ENCODE assay signal across 8 cellular contexts in genomic region chr11:47179655-47179991, GRCh38. TPM values are rescaled to one million over a fixed set of nuclear protein-coding genes. Genes with fewer than 3 reads are reported as not detected.
A peak's percentile ranks its signal among the peaks of the same experiment; 100 is the strongest.
DNase-seq lines count a peak whose midpoint lies in the region; ATAC-seq and TF ChIP-seq lines count a peak whose summit lies in the region.

No MANE protein-coding gene starts in this region.

- intact Hi-C loops in left ventricle myocardium inferior (cut with micrococcal nuclease), result no loop called here
- intact Hi-C loops in left cardiac atrium (cut with DNase I), result loop anchor here in 1 of 2 donors (5.0 kb wide), 2 partner anchors 38 to 78 kb away; partner anchors contain the start of gene NR1H3

- H3K27ac ChIP-seq in left ventricle myocardium inferior (replicated peaks) (peak overlapping the region; percentile 98), VCaP (no peak overlapping the region)

- H3K9me3 ChIP-seq in left ventricle myocardium inferior (replicated peaks), result no peaks in the 10 kb centered on the region

- ATAC-seq in left cardiac atrium (no peak), HG03460 (IDR thresholded peaks at IDR 0.05; ENCODE audit: unreplicated experiment) (no peak)

- H3K27me3 ChIP-seq in left ventricle myocardium inferior (ENCODE audit: low read depth), result peaks cover 17% of the 10 kb centered on the region

- H3K4me1 ChIP-seq in left ventricle myocardium inferior, result peaks cover 97% of the 10 kb centered on the region

- H3K36me3 ChIP-seq in left ventricle myocardium inferior, result peaks cover 46% of the 10 kb centered on the region

- H3K4me3 ChIP-seq in left ventricle myocardium inferior, result no peak overlapping the region
- no peak overlapping the region for H3K4me3 ChIP-seq in fibroblast of mammary gland (ENCODE audit: control insufficient read depth, low read depth, low read length)

- no peak for DNase-seq in left ventricle myocardium inferior
- DNase-seq in left cardiac atrium, result no peak
- DNase-seq in LoVo (ENCODE audit: low spot score), result peak; percentile 32
- peak; percentile 40 for DNase-seq in fibroblast of mammary gland (ENCODE audit: low read depth)
- peak; percentile 24 to 33 for DNase-seq in stimulated activated CD4-positive, alpha-beta T cell treated with anti-CD3 and anti-CD28 coated beads, Interleukin-1b, Interleukin-23, amount 100 ng/mL, for 4 hours (ENCODE audit: low read depth in 2 of 2)
- no peak for DNase-seq in NCI-H226

- peak; percentile 55 for TF ChIP-seq CTCF in left ventricle myocardium inferior (IDR thresholded peaks at IDR 0.05; ENCODE audit: borderline replicate concordance)
- TF ChIP-seq CTCF in VCaP (conservative IDR thresholded peaks at IDR 0.05), result peak; percentile 64
- peak; percentile 62 for TF ChIP-seq CTCF in fibroblast of mammary gland (conservative IDR thresholded peaks at IDR 0.05; ENCODE audit: control insufficient read depth, insufficient read depth, low read depth, low read length)

RNA-seq across cellular contexts. Expression of gene ARFGAP2, which starts 2.9 kb away (rescaled TPM):
- total RNA-seq in left ventricle myocardium inferior (47.8 TPM), left cardiac atrium (10 to 100 TPM; 41.4 to 54.4 TPM)

RNA-seq across cellular contexts. Expression of gene PACSIN3, which starts 6.6 kb away (rescaled TPM):
- total RNA-seq in left ventricle myocardium inferior, result 198 TPM
- 100 to 1,000 TPM; 108 to 126 TPM for total RNA-seq in left cardiac atrium

RNA-seq across cellular contexts. Expression of gene DDB2, which starts 35.2 kb away (rescaled TPM):
- total RNA-seq in left ventricle myocardium inferior, result 8.7 TPM
- total RNA-seq in left cardiac atrium, result 10 to 100 TPM; 10.4 to 10.8 TPM

Comparison
In these comparisons a context has a peak if more than half of its experiments do, and no peak if none do; other contexts are left out.
1. DNase-seq: peak in LoVo (single experiment), fibroblast of mammary gland (single experiment) and stimulated activated CD4-positive, alpha-beta T cell treated with anti-CD3 and anti-CD28 coated beads, Interleukin-1b, Interleukin-23, amount 100 ng/mL, for 4 hours (2 of 2); none in left ventricle myocardium inferior (single experiment), left cardiac atrium (single experiment) and NCI-H226 (single experiment).
2. Peak in every context shown above with its lines, with median percentiles within 50 percentile points of each other: CTCF ChIP-seq.